In the genomic region with DNA sequence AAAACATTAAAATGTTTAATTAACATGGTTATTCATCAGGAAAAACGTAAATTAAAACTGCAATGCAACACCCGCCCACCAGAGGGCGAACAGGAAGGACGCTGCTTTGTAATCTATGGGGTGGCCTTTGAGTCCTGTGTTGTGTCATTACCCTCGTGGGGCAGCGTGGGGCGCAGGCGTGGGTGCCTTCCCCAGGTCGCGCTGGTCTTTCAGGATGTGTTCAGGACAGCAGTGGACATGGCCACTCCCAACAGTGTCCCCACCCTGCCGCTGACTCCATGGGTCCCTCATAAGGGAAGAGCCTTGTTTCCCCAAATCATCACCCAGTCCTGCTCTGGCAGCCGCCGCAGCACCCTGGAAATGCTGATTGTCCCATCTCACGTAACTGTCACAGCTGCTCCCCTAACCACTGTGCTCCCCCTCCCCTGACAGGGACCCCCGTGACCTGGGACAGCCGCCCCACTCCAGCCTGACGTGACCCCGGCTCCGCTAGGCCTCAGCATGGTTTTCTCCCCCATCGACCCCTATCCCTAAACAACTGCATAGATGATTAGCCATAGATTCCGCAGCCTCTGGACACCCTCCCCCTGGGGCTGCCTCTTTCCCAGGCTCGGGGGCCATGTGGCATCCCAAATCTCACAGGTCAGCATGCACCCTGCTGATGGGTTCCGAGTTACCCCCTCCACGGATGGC, we compare ENCODE assay signal across 8 cellular contexts. TPM values are rescaled to one million over a fixed set of nuclear protein-coding genes. Genes with fewer than 3 reads are reported as not detected.
DNase-seq lines count a peak whose midpoint lies in the region; ATAC-seq lines count a peak whose summit lies in the region.

No MANE protein-coding gene starts in this region.

- ATAC-seq in GM19035 (IDR thresholded peaks at IDR 0.05; ENCODE audit: unreplicated experiment), result no peak
- no peak for ATAC-seq in HG03571 (IDR thresholded peaks at IDR 0.05; ENCODE audit: unreplicated experiment)

- H2BK5ac ChIP-seq in mesenchymal stem cell (ENCODE audit: low read depth, low read length, poor library complexity, severe bottlenecking), result no peak overlapping the region

- H3K9me3 ChIP-seq in mesenchymal stem cell (ENCODE audit: control insufficient read depth, low read length), result no peaks in the 10 kb centered on the region

- H2BK12ac ChIP-seq in mesenchymal stem cell (ENCODE audit: low read length in 2 of 2), result no peak overlapping the region

- 53% methylated on average over 24 of the region's 24 CpGs for WGBS in mesenchymal stem cell

- peaks cover 0 to 46% of the 10 kb centered on the region in 2 experiments for H3K27me3 ChIP-seq in mesenchymal stem cell (ENCODE audit: control insufficient read depth in 1 of 2, insufficient read depth in 1 of 2, low read length in 2 of 2)

- no peak overlapping the region for H3K14ac ChIP-seq in mesenchymal stem cell (ENCODE audit: low read length in 2 of 2)

- no peak overlapping the region for H3K4me2 ChIP-seq in mesenchymal stem cell (ENCODE audit: low read length, poor library complexity, severe bottlenecking)

- H3K23ac ChIP-seq in mesenchymal stem cell (ENCODE audit: low read length in 2 of 2), result no peak overlapping the region

- no peak overlapping the region for H3K4ac ChIP-seq in mesenchymal stem cell (ENCODE audit: low read depth in 1 of 2, low read length in 2 of 2)

- H2AK5ac ChIP-seq in mesenchymal stem cell (ENCODE audit: low read length, severe bottlenecking), result no peak overlapping the region

- no peak overlapping the region for H2BK120ac ChIP-seq in mesenchymal stem cell (ENCODE audit: low read depth, low read length)

- H2AFZ ChIP-seq in mesenchymal stem cell (ENCODE audit: low read depth, low read length), result no peak overlapping the region

- DNase-seq in EL (peak; percentile 36), Kasumi-1 (lab: John Stamatoyannopoulos, UW) (peak; percentile 16 to 51), dedifferentiated amniotic fluid mesenchymal stem cell (ENCODE audit: extremely low spot score) (peak; percentile 34), mesenchymal stem cell (peak; percentile 48)
- DNase-seq in activated CD4-positive, alpha-beta T cell treated with anti-CD3 and anti-CD28 coated beads for 1 hour, result peak; percentile 28
- peak; percentile 81 for DNase-seq in stimulated activated CD8-positive, alpha-beta memory T cell treated with anti-CD3 and anti-CD28 coated beads, Interleukin-4, amount 100 ng/mL, for 48 hours

- H3K79me1 ChIP-seq in mesenchymal stem cell (replicated peaks; ENCODE audit: low read length, poor library complexity, severe bottlenecking), result no peaks in the 10 kb centered on the region

- no peaks in the 10 kb centered on the region for H3K36me3 ChIP-seq in mesenchymal stem cell (ENCODE audit: control insufficient read depth in 1 of 2, insufficient read depth in 2 of 2, low read depth in 1 of 2, low read length in 2 of 2)

- H3K27ac ChIP-seq in mesenchymal stem cell (ENCODE audit: low read length, poor library complexity, severe bottlenecking), result no peak overlapping the region

- no peak overlapping the region for H3K18ac ChIP-seq in mesenchymal stem cell (ENCODE audit: low read depth in 1 of 2, low read length in 2 of 2)

- H4K91ac ChIP-seq in mesenchymal stem cell (ENCODE audit: low read length), result no peak overlapping the region

- peaks cover 2% of the 10 kb centered on the region for H3K4me1 ChIP-seq in mesenchymal stem cell (ENCODE audit: control insufficient read depth, insufficient read depth, low read depth, low read length)

- no peak overlapping the region for H3K9ac ChIP-seq in mesenchymal stem cell (ENCODE audit: low read length)

- H3K4me3 ChIP-seq in mesenchymal stem cell (ENCODE audit: insufficient read depth in 1 of 2, low read depth in 1 of 2, low read length in 2 of 2), result peak overlapping the region in 1 of 2 experiments; percentile 20

- peak overlapping the region; percentile 67 for H4K8ac ChIP-seq in mesenchymal stem cell (ENCODE audit: low read length)

- H2BK15ac ChIP-seq in mesenchymal stem cell (ENCODE audit: low read depth, poor library complexity, severe bottlenecking), result no peak overlapping the region

RNA-seq across cellular contexts. Expression of gene GLT6D1, which starts 36.4 kb away (rescaled TPM):
- polyA plus RNA-seq in mesenchymal stem cell (2013, experiment 1 of 2), result not detected
- not detected for polyA plus RNA-seq in mesenchymal stem cell (2013, experiment 2 of 2)

RNA-seq across cellular contexts. Expression of gene PAEP, which starts 41.4 kb away (rescaled TPM):
- not detected for polyA plus RNA-seq in mesenchymal stem cell (2013, experiment 1 of 2)
- not detected for polyA plus RNA-seq in mesenchymal stem cell (2013, experiment 2 of 2)

RNA-seq across cellular contexts. Expression of gene OBP2A, which starts 57.0 kb away (rescaled TPM):
- not detected for polyA plus RNA-seq in mesenchymal stem cell (2013, experiment 1 of 2)
- polyA plus RNA-seq in mesenchymal stem cell (2013, experiment 2 of 2), result not detected

Comparison
In these comparisons a context has a peak if more than half of its experiments do, and no peak if none do; other contexts are left out.
1. DNase-seq: peak in every context shown above with its lines; median percentile 81 in stimulated activated CD8-positive, alpha-beta memory T cell treated with anti-CD3 and anti-CD28 coated beads, Interleukin-4, amount 100 ng/mL, for 48 hours; 48 in mesenchymal stem cell; 36 in EL; 34 in dedifferentiated amniotic fluid mesenchymal stem cell; 34 in Kasumi-1; 28 in activated CD4-positive, alpha-beta T cell treated with anti-CD3 and anti-CD28 coated beads for 1 hour.